Comparison of ENCODE assay signal across 8 cellular contexts in the genomic region with DNA sequence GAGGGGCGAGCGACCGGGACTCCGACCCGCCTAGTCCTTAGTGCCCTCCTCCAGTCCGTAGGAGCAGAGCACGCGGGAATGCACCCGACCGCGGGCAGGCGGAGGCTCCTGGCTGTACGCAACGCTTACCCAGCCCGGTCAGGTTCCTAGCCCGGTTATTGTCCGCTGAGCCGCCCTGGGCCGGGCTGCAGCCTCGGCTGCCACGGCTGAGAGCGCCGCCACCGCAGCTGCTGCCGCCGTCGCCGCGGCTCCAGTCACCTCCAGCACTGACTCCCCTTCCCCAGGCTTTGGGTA. TPM values are rescaled to one million over a fixed set of nuclear protein-coding genes. Genes with fewer than 3 reads are reported as not detected.
DNase-seq lines count a peak whose midpoint lies in the region; ATAC-seq, FAIRE-seq and TF ChIP-seq lines count a peak whose summit lies in the region.

Gene AMER1, minus strand, starts transcription at position 268 of the 294 bp plus-strand sequence. CDS start 12,422 bp downstream, outside the sequence.

- peaks cover 11 to 25% (median 18%) of the 10 kb centered on the region in 3 donors for H3K4me1 Mint-ChIP-seq in T-cell
- H3K4me1 Mint-ChIP-seq in progenitor cell of endocrine pancreas (ENCODE audit: low read depth), result peaks cover 11% of the 10 kb centered on the region

- H3K36me3 Mint-ChIP-seq in T-cell (no peaks in the 10 kb centered on the region), progenitor cell of endocrine pancreas (ENCODE audit: insufficient read depth) (peaks cover 4% of the 10 kb centered on the region)

- CTCF ChIA-PET in T-cell (lab: Charles Lee), result no interaction called here
- CTCF ChIA-PET in HEK293T (lab: Yijun Ruan, JAX), result no interaction called here

- peak in 2 of 3 experiments; percentile 2 to 15 for DNase-seq in stimulated activated CD4-positive, alpha-beta T cell treated with anti-CD3 and anti-CD28 coated beads, TNF-alpha, amount 100 ng/mL, for 4 hours (ENCODE audit: low read depth in 3 of 3)
- no peak for DNase-seq in stimulated activated CD4-positive, alpha-beta T cell treated with anti-CD3 and anti-CD28 coated beads, Interleukin-1b, Interleukin-23, amount 100 ng/mL, for 48 hours
- DNase-seq in T-cell (no peak), fibroblast of pulmonary artery (ENCODE audit: low read depth) (no peak), progenitor cell of endocrine pancreas (ENCODE audit: low spot score, unreplicated experiment) (no peak), urothelium cell line (ENCODE audit: low spot score) (no peak), HEK293T (ENCODE audit: extremely low spot score) (no peak)

- peak; percentile 37 for ATAC-seq in HG03039 (IDR thresholded peaks at IDR 0.05; ENCODE audit: unreplicated experiment)
- peak in 1 of 4 experiments; percentile 46 for ATAC-seq in T-cell (replicated peaks in 1 of 4)

- peak within 1 kb of the TSS; percentile 87 to 92 (median 88) for H3K4me3 Mint-ChIP-seq in T-cell
- peak within 1 kb of the TSS; percentile 85 for H3K4me3 Mint-ChIP-seq in progenitor cell of endocrine pancreas (ENCODE audit: low read depth)

- no peak for FAIRE-seq in urothelium cell line (lab: Jason Lieb, UNC)

- no peak for TF ChIP-seq CTCF in fibroblast of pulmonary artery (IDR thresholded peaks at IDR 0.05; ENCODE audit: low read length, missing control alignments)
- TF ChIP-seq CTCF in progenitor cell of endocrine pancreas (IDR thresholded peaks at IDR 0.05; ENCODE audit: unreplicated experiment), result no peak

- H3K9me3 Mint-ChIP-seq in T-cell (no peaks in the 10 kb centered on the region), progenitor cell of endocrine pancreas (ENCODE audit: low read depth) (peaks cover 9% of the 10 kb centered on the region)

- H3K27me3 Mint-ChIP-seq in T-cell, result no peaks in the 10 kb centered on the region
- no peaks in the 10 kb centered on the region for H3K27me3 Mint-ChIP-seq in progenitor cell of endocrine pancreas

- POLR2A ChIA-PET in T-cell (lab: Charles Lee) (no interaction called here), HEK293T (lab: Yijun Ruan, JAX) (interaction anchor here (1.0 to 1.1 kb wide), 3 partner anchors 8 to 18 kb away, joined by 3 read pairs; no protein-coding TSS in a partner anchor)

- H3K27ac Mint-ChIP-seq in T-cell (peak within 1 kb of the TSS; percentile 94), progenitor cell of endocrine pancreas (peak within 1 kb of the TSS; percentile 98)

- H3K4me3 ChIP-seq in fibroblast of pulmonary artery (replicated peaks; ENCODE audit: low read depth, low read length), result peak within 1 kb of the TSS; percentile 62

TF ChIP-seq in HEK293T, 16 proteins besides CTCF, POLR2A, EP300 and RAD21:
- TF ChIP-seq ZNF384 (IDR thresholded peaks at IDR 0.05) (no peak), PKNOX1 (IDR thresholded peaks at IDR 0.05) (no peak), LEF1 (IDR thresholded peaks at IDR 0.05; ENCODE audit: borderline replicate concordance) (no peak), TARDBP (IDR thresholded peaks at IDR 0.05) (no peak), L3MBTL2 (conservative IDR thresholded peaks at IDR 0.05) (no peak), SP1 (IDR thresholded peaks at IDR 0.05) (no peak), HDGF (IDR thresholded peaks at IDR 0.05; ENCODE audit: borderline replicate concordance) (no peak), CTBP1 (IDR thresholded peaks at IDR 0.05; ENCODE audit: borderline replicate concordance) (no peak), SUZ12 (IDR thresholded peaks at IDR 0.05) (no peak), NFRKB (IDR thresholded peaks at IDR 0.05) (no peak), FOXK2 (IDR thresholded peaks at IDR 0.05) (no peak), FOXA1 (IDR thresholded peaks at IDR 0.05) (no peak), FOXM1 (IDR thresholded peaks at IDR 0.05; ENCODE audit: borderline replicate concordance) (no peak), BHLHE40 (IDR thresholded peaks at IDR 0.05; ENCODE audit: borderline replicate concordance) (no peak), ELF4 (IDR thresholded peaks at IDR 0.05) (no peak), ARNT (IDR thresholded peaks at IDR 0.05) (no peak)

RNA-seq across cellular contexts. Expression of gene AMER1, which starts in this region (rescaled TPM):
- total RNA-seq in T-cell (1 to 10 TPM; 3.6 to 5.7 (median 4.9) TPM), progenitor cell of endocrine pancreas (12.6 and 12.9 TPM in 2 replicates)

Comparison
In these comparisons a context has a peak if more than half of its experiments do, and no peak if none do; other contexts are left out.
1. DNase-seq: peak in stimulated activated CD4-positive, alpha-beta T cell treated with anti-CD3 and anti-CD28 coated beads, TNF-alpha, amount 100 ng/mL, for 4 hours (2 of 3); none in stimulated activated CD4-positive, alpha-beta T cell treated with anti-CD3 and anti-CD28 coated beads, Interleukin-1b, Interleukin-23, amount 100 ng/mL, for 48 hours (single experiment), T-cell (0 of 34), fibroblast of pulmonary artery (single experiment), progenitor cell of endocrine pancreas (single experiment), urothelium cell line (single experiment) and HEK293T (single experiment).